In the genomic region with DNA sequence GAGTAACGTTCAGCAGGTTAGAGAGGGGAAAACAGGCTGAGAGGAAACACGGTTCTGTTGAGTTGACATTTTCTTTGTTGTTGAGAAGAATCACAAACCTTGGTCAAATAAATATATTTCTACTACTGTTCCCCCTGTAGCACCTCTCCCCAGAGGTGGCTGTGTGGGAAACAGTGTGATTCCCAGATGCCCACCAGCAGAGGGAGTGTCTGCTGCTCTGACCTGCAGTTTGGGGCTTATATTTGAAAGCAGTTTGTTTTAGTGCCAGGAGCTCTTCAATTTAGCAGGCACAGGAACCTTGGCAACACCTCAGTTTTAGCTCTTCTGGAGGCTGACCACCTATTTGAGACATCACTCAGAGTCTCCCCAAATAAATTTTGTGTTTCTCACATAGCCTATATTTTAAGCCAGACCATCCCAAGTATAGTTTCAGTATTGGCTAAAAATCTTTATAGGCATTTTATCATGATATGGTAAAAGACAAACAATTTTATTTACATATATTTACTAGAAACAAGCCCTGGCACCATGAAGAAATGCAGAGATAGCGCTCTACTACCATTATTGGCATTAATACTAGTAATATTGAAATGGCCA, we compare ENCODE assay signal across 8 cellular contexts.
DNase-seq lines count a peak whose midpoint lies in the region; ATAC-seq and TF ChIP-seq lines count a peak whose summit lies in the region.

No MANE protein-coding gene starts in this region.

- no peak for TF ChIP-seq POLR2A in prostate gland (IDR thresholded peaks at IDR 0.05)

- no TSS peak for BruUV-seq in PC-3 (replicated peaks; lab: Mats Ljungman, UMichigan)

- H3K4me3 ChIP-seq in GM12864 (ENCODE audit: low read depth, low read length) (no peak overlapping the region), PC-3 (ENCODE audit: low read length) (no peak overlapping the region), fibroblast of mammary gland (ENCODE audit: control insufficient read depth, low read depth, low read length) (no peak overlapping the region), prostate gland (no peak overlapping the region)

- H3K9me3 ChIP-seq in PC-3 (ENCODE audit: low read length), result no peaks in the 10 kb centered on the region
- no peaks in the 10 kb centered on the region for H3K9me3 ChIP-seq in prostate gland

- 84% methylated on average over 3 of the region's 3 CpGs for WGBS in prostate gland

- H3K4me2 ChIP-seq in PC-3 (ENCODE audit: low read length), result no peak overlapping the region

- H3F3A ChIP-seq in PC-3 (ENCODE audit: low read length, unreplicated experiment), result no peaks in the 10 kb centered on the region

- CTCF ChIA-PET in PC-3 (lab: Charles Lee), result interaction anchor here (0.7 kb wide), 1 partner anchor 10 kb away, joined by 6 read pairs; no protein-coding TSS in a partner anchor

- H3K27me3 ChIP-seq in PC-3 (ENCODE audit: low read length), result no peaks in the 10 kb centered on the region
- no peaks in the 10 kb centered on the region for H3K27me3 ChIP-seq in prostate gland (replicated peaks; ENCODE audit: insufficient read depth)

- DNase-seq in 8988T, result peak; percentile 23
- DNase-seq in GM12864 (ENCODE audit: low read depth), result no peak
- peak; percentile 27 for DNase-seq in PC-3
- DNase-seq in fibroblast of mammary gland (ENCODE audit: low read depth), result peak; percentile 20
- DNase-seq in prostate gland (ENCODE audit: low spot score), result no peak
- DNase-seq in GM19238 (ENCODE audit: insufficient read length, low spot score), result no peak

- H3K9ac ChIP-seq in PC-3 (ENCODE audit: low read length), result no peak overlapping the region

- TF ChIP-seq CTCF in GM12864 (IDR thresholded peaks at IDR 0.05; ENCODE audit: low read depth, low read length, missing control alignments) (peak; percentile 49), PC-3 (conservative IDR thresholded peaks at IDR 0.05; ENCODE audit: low read depth, low read length) (peak; percentile 52), fibroblast of mammary gland (conservative IDR thresholded peaks at IDR 0.05; ENCODE audit: control insufficient read depth, insufficient read depth, low read depth, low read length) (peak; percentile 64), prostate gland (IDR thresholded peaks at IDR 0.05) (no peak)

- H4K20me1 ChIP-seq in PC-3 (ENCODE audit: low read length), result no peaks in the 10 kb centered on the region

- ATAC-seq in PC-3 (no peak; the same call in 1 of the 2 replicates), GM21619 (IDR thresholded peaks at IDR 0.05; ENCODE audit: unreplicated experiment) (no peak), GM19467 (IDR thresholded peaks at IDR 0.05; ENCODE audit: unreplicated experiment) (no peak)

- H3K36me3 ChIP-seq in PC-3 (ENCODE audit: low read depth, low read length) (no peaks in the 10 kb centered on the region), prostate gland (no peaks in the 10 kb centered on the region)

- intact Hi-C loops in PC-3 (cut with micrococcal nuclease), result no loop called here
- intact Hi-C loops in prostate gland (cut with DNase I), result no loop called here

- H2AFZ ChIP-seq in PC-3 (ENCODE audit: low read length), result no peak overlapping the region

- POLR2A ChIA-PET in PC-3 (lab: Charles Lee; ENCODE audit: unreplicated experiment), result no interaction called here

- no peak overlapping the region for H3K27ac ChIP-seq in PC-3 (ENCODE audit: low read length)
- no peak overlapping the region for H3K27ac ChIP-seq in prostate gland

- H3K9me2 ChIP-seq in PC-3 (replicated peaks; ENCODE audit: low read length), result no peaks in the 10 kb centered on the region

- H3K79me2 ChIP-seq in PC-3 (ENCODE audit: low read length), result no peaks in the 10 kb centered on the region

- H3K4me1 ChIP-seq in PC-3 (ENCODE audit: insufficient read depth, low read length) (no peaks in the 10 kb centered on the region), prostate gland (replicated peaks) (no peaks in the 10 kb centered on the region)

Comparison
In these comparisons a context has a peak if more than half of its experiments do, and no peak if none do; other contexts are left out.
1. DNase-seq: peak in 8988T (single experiment), PC-3 (single experiment) and fibroblast of mammary gland (single experiment); none in GM12864 (single experiment), prostate gland (single experiment) and GM19238 (single experiment).
2. CTCF ChIP-seq: peak in GM12864 (single experiment), PC-3 (single experiment) and fibroblast of mammary gland (single experiment); none in prostate gland (0 of 4).